33 cellular contexts compared by ENCODE assay signal in genomic region chr18:56302161-56302560, GRCh38.
"Had no signal": no experiment of that assay in that cellular context is flagged by ENCODE, and none has a peak within 500 bp of the region (broad histone marks: within the 10 kb centered on the region; RNA-seq: fewer than 3 reads in every experiment).

No MANE protein-coding gene starts in this region.

- H3K4me1 ChIP-seq: body of pancreas, breast epithelium, Peyer's patch had no signal

- H3K4me3 Mint-ChIP-seq: activated CD4-positive, alpha-beta T cell treated with anti-CD3 and anti-CD28 coated beads for 36 hours; activated CD4-positive, alpha-beta T cell treated with anti-CD3 and anti-CD28 coated beads, Interleukin-2, amount 10 ng/mL, durations not matched to agents 7 days and 5 days; activated CD8-positive, alpha-beta T cell treated with anti-CD3 and anti-CD28 coated beads, Interleukin-2, amount 10 ng/mL, durations not matched to agents 7 days and 5 days; activated naive CD4-positive, alpha-beta T cell treated with anti-CD3 and anti-CD28 coated beads, Interleukin-2, amount 50 U/mL, for 24 hours; activated naive CD8-positive, alpha-beta T cell treated with anti-CD3 and anti-CD28 coated beads, Interleukin-2, amount 10 ng/mL, durations not matched to agents 7 days and 5 days; activated T-cell treated with anti-CD3 and anti-CD28 coated beads, Interleukin-2, amount 50 U/mL, for 24 hours; T-helper 1 cell treated with Interleukin-12 subunit alpha and Interleukin-12 subunit beta and Interleukin-4 antibody, amounts not matched to agents 30 μg/mL and 1 μg/mL, for 36 hours; T-helper 2 cell treated with Interferon-gamma antibody and Interleukin-4, amounts not matched to agents 5 μg/mL and 100 μg/mL, for 36 hours; WTC11 had no signal

- H3K36me3 Mint-ChIP-seq: activated naive CD4-positive, alpha-beta T cell treated with anti-CD3 and anti-CD28 coated beads, Interleukin-2, amount 50 U/mL, for 24 hours; activated naive CD8-positive, alpha-beta T cell treated with anti-CD3 and anti-CD28 coated beads, Interleukin-2, amount 10 ng/mL, durations not matched to agents 7 days and 5 days; WTC11 had no signal

- H3K4me2 ChIP-seq: SK-N-SH had no signal

- FAIRE-seq: astrocyte had no signal

- H3K27ac Mint-ChIP-seq: activated CD4-positive, alpha-beta T cell treated with anti-CD3 and anti-CD28 coated beads for 36 hours; activated CD4-positive, alpha-beta T cell treated with anti-CD3 and anti-CD28 coated beads, Interleukin-2, amount 10 ng/mL, durations not matched to agents 7 days and 5 days; activated CD8-positive, alpha-beta T cell treated with anti-CD3 and anti-CD28 coated beads, Interleukin-2, amount 10 ng/mL, durations not matched to agents 7 days and 5 days; activated naive CD4-positive, alpha-beta T cell treated with anti-CD3 and anti-CD28 coated beads, Interleukin-2, amount 50 U/mL, for 24 hours; activated naive CD8-positive, alpha-beta T cell treated with anti-CD3 and anti-CD28 coated beads, Interleukin-2, amount 10 ng/mL, durations not matched to agents 7 days and 5 days; activated T-cell treated with anti-CD3 and anti-CD28 coated beads, Interleukin-2, amount 50 U/mL, for 24 hours; activated T-helper 2 cell treated with anti-CD3 and anti-CD28 coated beads, Interferon-gamma antibody, Interleukin-2, Interleukin-4, amounts not matched to agents 10 μg/mL and 5 μg/mL and 100 μg/mL, durations not matched to agents 14 hours and 24 hours and 36 hours; T-helper 1 cell treated with Interleukin-12 subunit alpha and Interleukin-12 subunit beta and Interleukin-4 antibody, amounts not matched to agents 30 μg/mL and 1 μg/mL, for 36 hours; T-helper 2 cell treated with Interferon-gamma antibody and Interleukin-4, amounts not matched to agents 5 μg/mL and 100 μg/mL, for 36 hours; WTC11 had no signal

- DNase-seq: activated CD4-positive, alpha-beta T cell treated with anti-CD3 and anti-CD28 coated beads for 36 hours; activated CD4-positive, alpha-beta T cell treated with anti-CD3 and anti-CD28 coated beads, Interleukin-2, amount 10 ng/mL, durations not matched to agents 7 days and 5 days; activated CD4-positive, alpha-beta T cell treated with anti-CD3 and anti-CD28 coated beads, Interleukin-2, amount 50 U/mL, for 48 hours; activated CD8-positive, alpha-beta T cell treated with anti-CD3 and anti-CD28 coated beads, Interleukin-2, amount 10 ng/mL, durations not matched to agents 7 days and 5 days; activated gamma-delta T cell; activated naive CD4-positive, alpha-beta T cell treated with Interleukin-2 at 50 U/mL for 16 hours; activated naive CD8-positive, alpha-beta T cell treated with anti-CD3 and anti-CD28 coated beads, Interleukin-2, amount 10 ng/mL, durations not matched to agents 7 days and 5 days; activated T-cell treated with anti-CD3 and anti-CD28 coated beads, Interleukin-2, amount 50 U/mL, for 24 hours; body of pancreas; Kasumi-1; KG1; MG63; NCI-H1092; NCI-H1436 treated with DMSO at 0.1 percent for 48 hours; NCI-H187 treated with DMSO at 0.1 percent for 48 hours; NCI-H2081; NCI-H446; NCI-H510A treated with DMSO at 0.1 percent for 48 hours; NK-92 treated with Interleukin-12 subunit alpha and Interleukin-12 subunit beta, amount 100 ng/mL, for 24 hours; PC-3; Peyer's patch; RPMI8226; SHP77 treated with DMSO at 0.1 percent for 48 hours; SK-N-SH had no signal

- H3K27ac ChIP-seq: body of pancreas, breast epithelium, Peyer's patch, SJSA1 had no signal

- ATAC-seq: activated CD4-positive, alpha-beta T cell treated with anti-CD3 and anti-CD28 coated beads for 36 hours; activated CD4-positive, CD25-positive, alpha-beta regulatory T cell treated with anti-CD3 and anti-CD28 coated beads, Interleukin-2, amount 50 U/mL, for 24 hours; activated CD8-positive, alpha-beta T cell treated with anti-CD3 and anti-CD28 coated beads, Interleukin-2, amount 10 ng/mL, durations not matched to agents 7 days and 5 days; body of pancreas; PC-3; WTC11 had no signal

- H3K4me1 Mint-ChIP-seq: activated CD4-positive, alpha-beta T cell treated with anti-CD3 and anti-CD28 coated beads for 36 hours; activated CD4-positive, alpha-beta T cell treated with anti-CD3 and anti-CD28 coated beads, Interleukin-2, amount 10 ng/mL, durations not matched to agents 7 days and 5 days; activated naive CD4-positive, alpha-beta T cell treated with anti-CD3 and anti-CD28 coated beads, Interleukin-2, amount 50 U/mL, for 24 hours; activated naive CD8-positive, alpha-beta T cell treated with anti-CD3 and anti-CD28 coated beads, Interleukin-2, amount 10 ng/mL, durations not matched to agents 7 days and 5 days had no signal

- H3K4me3 ChIP-seq: body of pancreas, breast epithelium, MG63, Peyer's patch, SJSA1 had no signal

- H3K9me3 ChIP-seq: body of pancreas, breast epithelium, MG63, Peyer's patch, SK-N-SH had no signal

- H3K27me3 Mint-ChIP-seq: activated CD4-positive, alpha-beta T cell treated with anti-CD3 and anti-CD28 coated beads for 36 hours; activated CD4-positive, alpha-beta T cell treated with anti-CD3 and anti-CD28 coated beads, Interleukin-2, amount 10 ng/mL, durations not matched to agents 7 days and 5 days; activated naive CD4-positive, alpha-beta T cell treated with anti-CD3 and anti-CD28 coated beads, Interleukin-2, amount 50 U/mL, for 24 hours; activated naive CD8-positive, alpha-beta T cell treated with anti-CD3 and anti-CD28 coated beads, Interleukin-2, amount 10 ng/mL, durations not matched to agents 7 days and 5 days; activated T-cell treated with anti-CD3 and anti-CD28 coated beads, Interleukin-2, amount 50 U/mL, for 24 hours had no signal

- H3K9ac ChIP-seq: SK-N-SH had no signal

- H3K9me3 Mint-ChIP-seq: activated CD4-positive, alpha-beta T cell treated with anti-CD3 and anti-CD28 coated beads, Interleukin-2, amount 10 ng/mL, durations not matched to agents 7 days and 5 days; activated naive CD8-positive, alpha-beta T cell treated with anti-CD3 and anti-CD28 coated beads, Interleukin-2, amount 10 ng/mL, durations not matched to agents 7 days and 5 days; activated T-helper 2 cell treated with anti-CD3 and anti-CD28 coated beads, Interferon-gamma antibody, Interleukin-2, Interleukin-4, amounts not matched to agents 10 μg/mL and 5 μg/mL and 100 μg/mL, durations not matched to agents 14 hours and 24 hours and 36 hours; T-helper 1 cell treated with Interleukin-12 subunit alpha and Interleukin-12 subunit beta and Interleukin-4 antibody, amounts not matched to agents 30 μg/mL and 1 μg/mL, for 36 hours; T-helper 2 cell treated with Interferon-gamma antibody and Interleukin-4, amounts not matched to agents 5 μg/mL and 100 μg/mL, for 36 hours; WTC11 had no signal

- H3K36me3 ChIP-seq: breast epithelium, MG63, Peyer's patch, SJSA1 had no signal

- H3K27me3 ChIP-seq: body of pancreas, breast epithelium, MG63, Peyer's patch, SJSA1 had no signal
